14 cellular contexts compared by ENCODE assay signal in genomic region chr17:19354123-19354522, GRCh38. TPM values are rescaled to one million over a fixed set of nuclear protein-coding genes. Genes with fewer than 3 reads are reported as not detected.
DNase-seq lines count a peak whose midpoint lies in the region; ATAC-seq, FAIRE-seq and TF ChIP-seq lines count a peak whose summit lies in the region.
"Had no signal": no experiment of that assay in that cellular context is flagged by ENCODE, and none has a peak within 500 bp of the region (broad histone marks: within the 10 kb centered on the region; RNA-seq: fewer than 3 reads in every experiment).

No MANE protein-coding gene starts in this region.

- no peak overlapping the region for H2AFZ ChIP-seq in endothelial cell of umbilical vein (ENCODE audit: low read depth, low read length)

- H3K36me3 ChIP-seq in Panc1 (ENCODE audit: control insufficient read depth, insufficient read depth, low read length) = no peaks in the 10 kb centered on the region
- peaks cover 0 to 2% of the 10 kb centered on the region in 2 experiments for H3K36me3 ChIP-seq in endothelial cell of umbilical vein (ENCODE audit: control insufficient read depth in 2 of 2, extremely low read depth in 1 of 2, insufficient read depth in 2 of 2, low read length in 2 of 2)
- no peaks in the 10 kb centered on the region for H3K36me3 ChIP-seq in Peyer's patch

- peak; percentile 79 for ATAC-seq in Panc1

- H3K9me3 ChIP-seq in Panc1 (ENCODE audit: control insufficient read depth, insufficient read depth, low read depth, low read length) = no peaks in the 10 kb centered on the region
- H3K9me3 ChIP-seq in endothelial cell of umbilical vein (replicated peaks; ENCODE audit: control insufficient read depth, insufficient read depth, low read length) = no peaks in the 10 kb centered on the region
- H3K9me3 ChIP-seq in Peyer's patch = no peaks in the 10 kb centered on the region

- no peak overlapping the region for H3K4me2 ChIP-seq in endothelial cell of umbilical vein (ENCODE audit: insufficient read depth, low read length)

- POLR2A ChIA-PET in Panc1 (lab: Charles Lee) = no interaction called here
- POLR2A ChIA-PET in endothelial cell of umbilical vein (lab: Charles Lee) = interaction anchor here (0.7 to 1.0 kb wide), 2 partner anchors 9 to 192 kb away, joined by 3 to 4 read pairs; partner anchors contain the start of gene B9D1

- no peaks in the 10 kb centered on the region for H3K79me2 ChIP-seq in endothelial cell of umbilical vein (ENCODE audit: control insufficient read depth, insufficient read depth, low read length)

- H3K4me3 ChIP-seq in Panc1 (ENCODE audit: low read depth in 2 of 2, low read length in 2 of 2) (no peak overlapping the region), endothelial cell of umbilical vein (replicated peaks in 1 of 3; ENCODE audit: insufficient read depth in 1 of 3, low read depth in 1 of 3, low read length in 3 of 3) (no peak overlapping the region), Peyer's patch (no peak overlapping the region)

- H3K9ac ChIP-seq in endothelial cell of umbilical vein (replicated peaks; ENCODE audit: extremely low read depth, insufficient read depth, low read length) = no peak overlapping the region

- dilution Hi-C loops in endothelial cell of umbilical vein (cut with MboI; ENCODE audit: extremely low pct_ligation_motif_present, low sequenced_read_pairs) = no loop called here

- H3K4me1 ChIP-seq in Panc1 (ENCODE audit: control insufficient read depth, insufficient read depth, low read length) = no peaks in the 10 kb centered on the region
- no peaks in the 10 kb centered on the region for H3K4me1 ChIP-seq in endothelial cell of umbilical vein (ENCODE audit: control insufficient read depth, extremely low read depth, insufficient read depth, low read length)
- no peaks in the 10 kb centered on the region for H3K4me1 ChIP-seq in Peyer's patch

- no peaks in the 10 kb centered on the region for H3K9me1 ChIP-seq in endothelial cell of umbilical vein (replicated peaks; ENCODE audit: control insufficient read depth, extremely low read depth, insufficient read depth, low read length)

- peak; percentile 40 for DNase-seq in Caki2 (ENCODE audit: low read depth)
- DNase-seq in Panc1 (ENCODE audit: low read depth, low spot score) = peak; percentile 50
- DNase-seq in endothelial cell of umbilical vein (ENCODE audit: low read depth, low spot score) = peak; percentile 36
- DNase-seq in myocyte (ENCODE audit: low read depth) = peak; percentile 80
- no peak for DNase-seq in Peyer's patch
- no peak for DNase-seq in T-helper 1 cell
- DNase-seq in NCI-H2107 treated with DMSO at 0.1 percent for 48 hours (lab: John Stamatoyannopoulos, UW; ENCODE audit: unreplicated experiment) = no peak
- DNase-seq in OCI-M1 (lab: John Stamatoyannopoulos, UW) = no peak
- DNase-seq: activated naive CD4-positive, alpha-beta T cell treated with Interleukin-2 at 50 U/mL for 16 hours; cortex of kidney; NCI-H187 treated with DMSO at 0.1 percent for 48 hours; T-helper 2 cell had no signal

- in situ Hi-C loops in Caki2 (cut with HindIII; ENCODE audit: low pct_unique_long_range_greater_than_20kb, low sequenced_read_pairs) (no loop called here), Panc1 (cut with HindIII; ENCODE audit: low pct_unique_long_range_greater_than_20kb, low sequenced_read_pairs) (no loop called here)

- no peaks in the 10 kb centered on the region for H4K20me1 ChIP-seq in endothelial cell of umbilical vein (replicated peaks; ENCODE audit: control insufficient read depth, extremely low read depth, insufficient read depth, low read length)

- H3K27ac ChIP-seq in Panc1 (ENCODE audit: low read length) (no peak overlapping the region), endothelial cell of umbilical vein (ENCODE audit: insufficient read depth, low read depth, low read length) (no peak overlapping the region), Peyer's patch (no peak overlapping the region)

- no peaks in the 10 kb centered on the region for H3K27me3 ChIP-seq in Panc1 (ENCODE audit: control insufficient read depth, insufficient read depth, low read length)
- H3K27me3 ChIP-seq in endothelial cell of umbilical vein (ENCODE audit: control insufficient read depth in 2 of 2, insufficient read depth in 2 of 2, low read length in 2 of 2) = no peaks in the 10 kb centered on the region
- no peaks in the 10 kb centered on the region for H3K27me3 ChIP-seq in Peyer's patch

- BruUV-seq in Panc1 (replicated peaks; lab: Mats Ljungman, UMichigan) (no TSS peak), endothelial cell of umbilical vein (replicated peaks; lab: Mats Ljungman, UMichigan) (no TSS peak)

- no peak for TF ChIP-seq CTCF in Panc1 (IDR thresholded peaks at IDR 0.05)
- TF ChIP-seq CTCF in endothelial cell of umbilical vein (IDR thresholded peaks at IDR 0.05; ENCODE audit: extremely low read depth in 1 of 2, insufficient read depth in 1 of 2, low read depth in 1 of 2, low read length in 2 of 2) = no peak
- TF ChIP-seq CTCF in Peyer's patch (IDR thresholded peaks at IDR 0.05) = no peak

- intact Hi-C loops in Panc1 (cut with micrococcal nuclease; ENCODE audit: unreplicated experiment) = no loop called here
- intact Hi-C loops in endothelial cell of umbilical vein (cut with micrococcal nuclease) = no loop called here

- FAIRE-seq in endothelial cell of umbilical vein (lab: Jason Lieb, UNC) = peak; percentile 60
- FAIRE-seq: H1 had no signal

- TF ChIP-seq POLR2A in endothelial cell of umbilical vein (IDR thresholded peaks at IDR 0.05; ENCODE audit: low read depth, low read length) (no peak), Peyer's patch (IDR thresholded peaks at IDR 0.05) (no peak)

- CTCF ChIA-PET in Panc1 (lab: Charles Lee) (interaction anchor here (0.6 kb wide), 1 partner anchor 180 kb away, joined by 7 read pairs; the partner anchor contains the start of gene SLC47A1), endothelial cell of umbilical vein (lab: Charles Lee) (interaction anchor here (1.1 to 2.7 kb wide), 5 partner anchors 8 to 408 kb away, joined by 6 to 30 read pairs (median 8); partner anchors contain the start of gene B9D1)

RNA-seq across cellular contexts. Expression of gene B9D1, which starts 8.4 kb away (rescaled TPM):
- total RNA-seq in Caki2 (2014; rRNA removed; shearing (Covaris generic); ENCODE audit: low replicate concordance) = 55.1 and 60.4 TPM in 2 replicates
- total RNA-seq in Panc1 (2021; ENCODE audit: unreplicated experiment) = 19.1 TPM
- polyA plus RNA-seq in Panc1 (2012; ENCODE audit: insufficient read length) = 30.5 TPM
- 17.9 and 20.5 TPM in 2 replicates for total RNA-seq in endothelial cell of umbilical vein
- polyA plus RNA-seq in endothelial cell of umbilical vein = 55.8 and 66.0 TPM in 2 replicates
- polyA plus RNA-seq in endothelial cell of umbilical vein (2011; cell fraction: cytosol; rRNA removed) = 61.3 TPM in 2 replicates
- 32.8 and 53.9 TPM in 2 replicates for polyA plus RNA-seq in endothelial cell of umbilical vein (2011; cell fraction: nucleus; rRNA removed)
- 21.0 and 27.2 TPM in 2 replicates for polyA plus RNA-seq in endothelial cell of umbilical vein (2012)
- polyA minus RNA-seq in endothelial cell of umbilical vein = 40.3 and 46.5 TPM in 2 replicates
- polyA minus RNA-seq in endothelial cell of umbilical vein (2011; cell fraction: cytosol; rRNA and poly(A)+ RNA removed) = 20.5 TPM
- 13.0 and 17.7 TPM in 2 replicates for polyA minus RNA-seq in endothelial cell of umbilical vein (2011; cell fraction: nucleus; rRNA and poly(A)+ RNA removed)
- 13.9 and 14.0 TPM in 2 replicates for total RNA-seq in myocyte
- 40.0 TPM for polyA plus RNA-seq in myocyte (2012)
- total RNA-seq in Peyer's patch = 10 to 100 TPM in 1 of 4 donors, 1 to 10 TPM in 2, not detected in 1; 4.5 to 15.7 (median 5.6) TPM

RNA-seq across cellular contexts. Expression of gene MAPK7, which starts 24.2 kb away (rescaled TPM):
- 0.55 and 3.9 TPM in 2 replicates for total RNA-seq in Caki2 (2014; rRNA removed; shearing (Covaris generic); ENCODE audit: low replicate concordance)
- total RNA-seq in Panc1 (2021; ENCODE audit: unreplicated experiment) (28.9 TPM), endothelial cell of umbilical vein (26.0 and 30.7 TPM in 2 replicates), myocyte (5.2 and 6.9 TPM in 2 replicates), Peyer's patch (10 to 100 TPM; 35.0 to 60.7 (median 46.5) TPM)
- 21.5 TPM for polyA plus RNA-seq in Panc1 (2012; ENCODE audit: insufficient read length)
- polyA plus RNA-seq in endothelial cell of umbilical vein = 16.8 and 17.2 TPM in 2 replicates
- 12.4 and 14.9 TPM in 2 replicates for polyA plus RNA-seq in endothelial cell of umbilical vein (2011; cell fraction: cytosol; rRNA removed)
- polyA plus RNA-seq in endothelial cell of umbilical vein (2011; cell fraction: nucleus; rRNA removed) = 25.6 and 30.1 TPM in 2 replicates
- polyA plus RNA-seq in endothelial cell of umbilical vein (2012) = 17.8 and 21.8 TPM in 2 replicates
- 36.6 and 36.7 TPM in 2 replicates for polyA minus RNA-seq in endothelial cell of umbilical vein
- polyA minus RNA-seq in endothelial cell of umbilical vein (2011; cell fraction: cytosol; rRNA and poly(A)+ RNA removed) = 9.1 TPM
- polyA minus RNA-seq in endothelial cell of umbilical vein (2011; cell fraction: nucleus; rRNA and poly(A)+ RNA removed) = 24.8 and 29.8 TPM in 2 replicates
- 23.1 TPM for polyA plus RNA-seq in myocyte (2012)

RNA-seq across cellular contexts. Expression of gene MFAP4, which starts 32.9 kb away (rescaled TPM):
- not detected in 2 replicates for total RNA-seq in Caki2 (2014; rRNA removed; shearing (Covaris generic); ENCODE audit: low replicate concordance)
- total RNA-seq in Panc1 (2021; ENCODE audit: unreplicated experiment) (0.92 TPM), endothelial cell of umbilical vein (not detected in 2 replicates), myocyte (8.9 and 15.7 TPM in 2 replicates), Peyer's patch (10 to 100 TPM; 12.6 to 70.8 (median 43.9) TPM)
- 0.75 TPM for polyA plus RNA-seq in Panc1 (2012; ENCODE audit: insufficient read length)
- not detected in 2 replicates for polyA plus RNA-seq in endothelial cell of umbilical vein
- polyA plus RNA-seq in endothelial cell of umbilical vein (2011; cell fraction: cytosol; rRNA removed) = not detected in 2 replicates
- polyA plus RNA-seq in endothelial cell of umbilical vein (2011; cell fraction: nucleus; rRNA removed) = not detected in 2 replicates
- 0.29 TPM in 1 of 2 replicates, not detected in the other for polyA plus RNA-seq in endothelial cell of umbilical vein (2012)
- not detected in 2 replicates for polyA minus RNA-seq in endothelial cell of umbilical vein
- not detected for polyA minus RNA-seq in endothelial cell of umbilical vein (2011; cell fraction: cytosol; rRNA and poly(A)+ RNA removed)
- polyA minus RNA-seq in endothelial cell of umbilical vein (2011; cell fraction: nucleus; rRNA and poly(A)+ RNA removed) = not detected in 2 replicates
- polyA plus RNA-seq in myocyte (2012) = 21.4 TPM
- polyA plus RNA-seq: IgD-negative memory B cell had no signal

RNA-seq across cellular contexts. Expression of gene RNF112, which starts 56.9 kb away (rescaled TPM):
- 1.5 and 1.6 TPM in 2 replicates for total RNA-seq in Caki2 (2014; rRNA removed; shearing (Covaris generic); ENCODE audit: low replicate concordance)
- total RNA-seq in Panc1 (2021; ENCODE audit: unreplicated experiment) = 0.10 TPM
- not detected for polyA plus RNA-seq in Panc1 (2012; ENCODE audit: insufficient read length)
- total RNA-seq in endothelial cell of umbilical vein = 0.11 TPM in 1 of 2 replicates, not detected in the other
- polyA plus RNA-seq in endothelial cell of umbilical vein = 0.05 and 0.06 TPM in 2 replicates
- polyA plus RNA-seq in endothelial cell of umbilical vein (2011; cell fraction: cytosol; rRNA removed) = 0.03 TPM in 2 replicates
- 0.28 and 1.1 TPM in 2 replicates for polyA plus RNA-seq in endothelial cell of umbilical vein (2011; cell fraction: nucleus; rRNA removed)
- 0.11 and 0.12 TPM in 2 replicates for polyA plus RNA-seq in endothelial cell of umbilical vein (2012)
- polyA minus RNA-seq in endothelial cell of umbilical vein = not detected in 2 replicates
- not detected for polyA minus RNA-seq in endothelial cell of umbilical vein (2011; cell fraction: cytosol; rRNA and poly(A)+ RNA removed)
- not detected in 2 replicates for polyA minus RNA-seq in endothelial cell of umbilical vein (2011; cell fraction: nucleus; rRNA and poly(A)+ RNA removed)
- total RNA-seq in myocyte = 0.05 TPM in 1 of 2 replicates, not detected in the other
- polyA plus RNA-seq in myocyte (2012) = 0.24 TPM
- total RNA-seq in Peyer's patch = 10 to 100 TPM in 1 of 4 donors, 1 to 10 TPM in 3; 1.2 to 47.0 (median 2.0) TPM
- polyA plus RNA-seq: IgD-negative memory B cell had no signal

Comparison
In these comparisons a context has a peak if more than half of its experiments do, and no peak if none do; other contexts are left out.
1. DNase-seq: peak in Caki2 (single experiment), Panc1 (single experiment), endothelial cell of umbilical vein (single experiment) and myocyte (single experiment); none in Peyer's patch (0 of 3), T-helper 1 cell (0 of 5), NCI-H2107 treated with DMSO at 0.1 percent for 48 hours (single experiment) and OCI-M1 (single experiment).